1 cellular context compared by ENCODE assay signal in the genomic region with DNA sequence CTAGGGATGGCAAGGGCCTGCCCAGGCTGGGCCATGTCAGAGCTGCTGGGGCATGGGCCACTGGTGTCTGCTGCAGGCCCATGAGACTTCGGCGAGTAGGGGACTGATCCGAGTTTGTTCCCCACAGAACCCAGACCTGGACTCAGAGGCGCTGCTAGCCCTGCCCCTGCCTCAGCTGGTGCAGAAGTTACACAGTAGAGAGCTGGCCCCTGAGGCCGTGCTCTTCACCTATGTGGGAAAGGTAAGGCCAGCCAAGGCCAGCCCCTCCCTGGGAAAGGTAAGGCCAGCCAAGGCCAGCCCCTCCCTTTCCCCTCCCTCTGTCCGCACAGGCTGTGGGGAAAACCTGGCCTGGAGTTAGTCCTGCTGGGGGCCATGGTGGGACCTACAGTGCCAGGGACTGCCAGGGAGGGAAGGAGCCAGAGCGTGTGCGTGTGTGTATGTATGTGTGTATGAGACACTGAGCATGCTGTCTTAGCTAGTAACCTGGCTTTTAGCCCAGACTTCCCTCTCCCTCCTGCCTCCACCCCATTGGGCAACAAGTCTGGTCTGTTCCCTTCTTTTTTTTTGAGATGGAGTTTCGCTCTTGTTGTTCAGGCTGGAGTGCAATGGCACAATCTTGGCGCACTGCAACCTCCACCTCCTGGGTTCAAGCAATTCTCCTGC.
A peak's percentile ranks its signal among the peaks of the same experiment; 100 is the strongest.
TF ChIP-seq lines count a peak whose summit lies in the region.

No MANE protein-coding gene starts in this region.

TF ChIP-seq in HCT116, 20 proteins besides CTCF, POLR2A, EP300 and RAD21 (continued from another document):
- TF ChIP-seq TCF7L2 (IDR thresholded peaks at IDR 0.05; ENCODE audit: borderline replicate concordance, extremely low read depth, insufficient read depth, insufficient read length) (peak; percentile 59), SP1 (IDR thresholded peaks at IDR 0.05; ENCODE audit: low read depth) (peak; percentile 99), JUND (IDR thresholded peaks at IDR 0.05) (no peak), ELF1 (IDR thresholded peaks at IDR 0.05; ENCODE audit: borderline replicate concordance, low read depth) (no peak)
- TF ChIP-seq, protein P1, sequence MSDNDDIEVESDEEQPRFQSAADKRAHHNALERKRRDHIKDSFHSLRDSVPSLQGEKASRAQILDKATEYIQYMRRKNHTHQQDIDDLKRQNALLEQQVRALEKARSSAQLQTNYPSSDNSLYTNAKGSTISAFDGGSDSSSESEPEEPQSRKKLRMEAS (IDR thresholded peaks at IDR 0.05) = no peak; the same call in 1 of the 2 replicates
